Comparison of ENCODE assay signal across 24 cellular contexts in the genomic region with DNA sequence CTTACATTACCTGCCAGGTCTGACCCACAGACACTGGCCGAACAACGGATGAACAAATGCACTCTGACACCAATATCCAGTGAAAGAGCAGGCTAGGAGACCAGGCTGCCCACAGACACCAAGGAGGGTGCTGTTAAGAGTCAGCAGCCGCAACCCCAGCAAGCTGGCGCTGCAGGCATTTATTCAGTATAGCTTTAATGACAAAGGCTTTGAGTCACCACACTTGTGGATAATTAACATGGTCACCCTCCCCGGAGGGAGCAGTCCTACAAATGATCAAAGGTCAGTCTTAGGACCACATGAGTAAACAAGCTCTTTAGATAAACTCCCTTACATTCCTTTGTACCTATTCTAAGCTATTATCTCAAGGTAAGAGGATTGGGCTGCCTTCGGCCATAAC.
"Had no signal": no experiment of that assay in that cellular context is flagged by ENCODE, and none has a peak within 500 bp of the region (broad histone marks: within the 10 kb centered on the region; RNA-seq: fewer than 3 reads in every experiment).

No MANE protein-coding gene starts in this region.

- ATAC-seq: activated CD8-positive, alpha-beta memory T cell treated with anti-CD3 and anti-CD28 coated beads, Interleukin-2, amount 10 ng/mL, durations not matched to agents 7 days and 5 days; T-helper 17 cell had no signal

- H3K27ac ChIP-seq: breast epithelium had no signal

- DNase-seq: activated B cell treated with CpG ODN at 0.5 μM for 24 hours; activated CD4-positive, alpha-beta T cell treated with anti-CD3 and anti-CD28 coated beads for 1 hour; activated CD4-positive, alpha-beta T cell treated with anti-CD3 and anti-CD28 coated beads, Interleukin-2, amount 10 ng/mL, durations not matched to agents 24 days and 14 days; activated CD4-positive, alpha-beta T cell treated with anti-CD3 and anti-CD28 coated beads, Interleukin-2, amount 50 U/mL, for 48 hours; activated CD8-positive, alpha-beta memory T cell treated with anti-CD3 and anti-CD28 coated beads, Interleukin-2, amount 10 ng/mL, durations not matched to agents 7 days and 5 days; activated effector memory CD4-positive, alpha-beta T cell treated with anti-CD3 and anti-CD28 coated beads, Interleukin-2, amount 50 U/mL, for 16 hours; activated naive CD4-positive, alpha-beta T cell treated with anti-CD3 and anti-CD28 coated beads, Interleukin-2, amount 10 ng/mL, durations not matched to agents 7 days and 5 days; activated naive CD8-positive, alpha-beta T cell treated with anti-CD3 and anti-CD28 coated beads for 36 hours; activated T-cell treated with anti-CD3 and anti-CD28 coated beads, Interleukin-2, amount 50 U/mL, for 24 hours; anterior cingulate cortex; caudate nucleus; Karpas-422; NCI-H1092; NCI-H1417; NCI-H1930; NCI-H2171; NCI-H345; NCI-H510A; NCI-H526 treated with DMSO at 0.1 percent for 48 hours; NCI-H82; SIG-M5; T-helper 17 cell; T-helper 9 cell had no signal

- H3K36me3 ChIP-seq: breast epithelium had no signal

- H3K4me1 ChIP-seq: breast epithelium had no signal

- H3K4me3 ChIP-seq: breast epithelium had no signal

- H3K27me3 ChIP-seq: breast epithelium had no signal

- H3K9me3 ChIP-seq: breast epithelium had no signal
